Comparison of ENCODE assay signal across 1 cellular context in genomic region chr9:121876658-121877271, GRCh38.
TF ChIP-seq lines count a peak whose summit lies in the region.

No MANE protein-coding gene starts in this region.

TF ChIP-seq in SK-N-SH, 30 proteins besides CTCF, POLR2A, EP300 and RAD21 (continued from another document):
- no peak for TF ChIP-seq MEF2A (IDR thresholded peaks at IDR 0.05; ENCODE audit: borderline replicate concordance, low read depth)
- TF ChIP-seq FOXJ3 (CRISPR knock-in tag; IDR thresholded peaks at IDR 0.05), result no peak
- TF ChIP-seq CHD2 (IDR thresholded peaks at IDR 0.05; ENCODE audit: low read length, partially characterized antibody), result no peak
- no peak for TF ChIP-seq SMC3 (IDR thresholded peaks at IDR 0.05; ENCODE audit: low read depth, low read length)
- TF ChIP-seq ELF1 (IDR thresholded peaks at IDR 0.05), result no peak
- TF ChIP-seq TCF12 (IDR thresholded peaks at IDR 0.05), result peak; percentile 47; the same call in 1 of the 2 replicates
- no peak for TF ChIP-seq USF1 (IDR thresholded peaks at IDR 0.05; ENCODE audit: borderline replicate concordance, low read depth)
- no peak for TF ChIP-seq NRF1 (IDR thresholded peaks at IDR 0.05; ENCODE audit: low read depth, low read length)
- no peak for TF ChIP-seq RXRA (IDR thresholded peaks at IDR 0.05; ENCODE audit: borderline replicate concordance, low read depth)
- TF ChIP-seq GATA2 (CRISPR knock-in tag; IDR thresholded peaks at IDR 0.05), result no peak
- TF ChIP-seq MXI1 (IDR thresholded peaks at IDR 0.05; ENCODE audit: low read depth, low read length), result no peak
- TF ChIP-seq YY1 (IDR thresholded peaks at IDR 0.05; ENCODE audit: low read depth), result no peak
- peak; percentile 59; the same call in 1 of the 2 replicates for TF ChIP-seq FOSL2 (IDR thresholded peaks at IDR 0.05; ENCODE audit: borderline replicate concordance, low read depth)
- TF ChIP-seq, protein P1, sequence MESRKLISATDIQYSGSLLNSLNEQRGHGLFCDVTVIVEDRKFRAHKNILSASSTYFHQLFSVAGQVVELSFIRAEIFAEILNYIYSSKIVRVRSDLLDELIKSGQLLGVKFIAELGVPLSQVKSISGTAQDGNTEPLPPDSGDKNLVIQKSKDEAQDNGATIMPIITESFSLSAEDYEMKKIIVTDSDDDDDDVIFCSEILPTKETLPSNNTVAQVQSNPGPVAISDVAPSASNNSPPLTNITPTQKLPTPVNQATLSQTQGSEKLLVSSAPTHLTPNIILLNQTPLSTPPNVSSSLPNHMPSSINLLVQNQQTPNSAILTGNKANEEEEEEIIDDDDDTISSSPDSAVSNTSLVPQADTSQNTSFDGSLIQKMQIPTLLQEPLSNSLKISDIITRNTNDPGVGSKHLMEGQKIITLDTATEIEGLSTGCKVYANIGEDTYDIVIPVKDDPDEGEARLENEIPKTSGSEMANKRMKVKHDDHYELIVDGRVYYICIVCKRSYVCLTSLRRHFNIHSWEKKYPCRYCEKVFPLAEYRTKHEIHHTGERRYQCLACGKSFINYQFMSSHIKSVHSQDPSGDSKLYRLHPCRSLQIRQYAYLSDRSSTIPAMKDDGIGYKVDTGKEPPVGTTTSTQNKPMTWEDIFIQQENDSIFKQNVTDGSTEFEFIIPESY (IDR thresholded peaks at IDR 0.05; ENCODE audit: borderline replicate concordance, low read depth), result no peak
- no peak for TF ChIP-seq IRF3 (IDR thresholded peaks at IDR 0.05; ENCODE audit: low read depth, low read length)
- peak; percentile 80 for TF ChIP-seq NFIC (IDR thresholded peaks at IDR 0.05; ENCODE audit: borderline replicate concordance)
- TF ChIP-seq TAF1 (IDR thresholded peaks at IDR 0.05; ENCODE audit: borderline replicate concordance, low read depth, low read length), result no peak
- TF ChIP-seq, protein P2, sequence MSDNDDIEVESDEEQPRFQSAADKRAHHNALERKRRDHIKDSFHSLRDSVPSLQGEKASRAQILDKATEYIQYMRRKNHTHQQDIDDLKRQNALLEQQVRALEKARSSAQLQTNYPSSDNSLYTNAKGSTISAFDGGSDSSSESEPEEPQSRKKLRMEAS (IDR thresholded peaks at IDR 0.05; ENCODE audit: low read depth), result 0 out of 2 replicates have a peak, but pooled peaks have one; percentile 11
- TF ChIP-seq SIN3A (IDR thresholded peaks at IDR 0.05; ENCODE audit: borderline replicate concordance, low read depth, low read length), result no peak
- TF ChIP-seq POLR2AphosphoS5 (IDR thresholded peaks at IDR 0.05; ENCODE audit: low read depth, low read length), result no peak
- TF ChIP-seq, protein P3, sequence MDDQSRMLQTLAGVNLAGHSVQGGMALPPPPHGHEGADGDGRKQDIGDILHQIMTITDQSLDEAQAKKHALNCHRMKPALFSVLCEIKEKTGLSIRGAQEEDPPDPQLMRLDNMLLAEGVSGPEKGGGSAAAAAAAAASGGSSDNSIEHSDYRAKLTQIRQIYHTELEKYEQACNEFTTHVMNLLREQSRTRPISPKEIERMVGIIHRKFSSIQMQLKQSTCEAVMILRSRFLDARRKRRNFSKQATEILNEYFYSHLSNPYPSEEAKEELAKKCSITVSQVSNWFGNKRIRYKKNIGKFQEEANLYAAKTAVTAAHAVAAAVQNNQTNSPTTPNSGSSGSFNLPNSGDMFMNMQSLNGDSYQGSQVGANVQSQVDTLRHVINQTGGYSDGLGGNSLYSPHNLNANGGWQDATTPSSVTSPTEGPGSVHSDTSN (IDR thresholded peaks at IDR 0.05), result no peak; the same call in 1 of the 2 replicates
- TF ChIP-seq JUND (IDR thresholded peaks at IDR 0.05), result peak; percentile 38; the same call in 1 of the 2 replicates
